Comparison of ENCODE assay signal across 1 cellular context in genomic region chr10:48765039-48765438, GRCh38.
TF ChIP-seq lines count a peak whose summit lies in the region.

No MANE protein-coding gene starts in this region.

TF ChIP-seq in GM12878, 131 proteins besides CTCF, POLR2A, EP300 and RAD21 (continued from another document):
- TF ChIP-seq, protein P1, sequence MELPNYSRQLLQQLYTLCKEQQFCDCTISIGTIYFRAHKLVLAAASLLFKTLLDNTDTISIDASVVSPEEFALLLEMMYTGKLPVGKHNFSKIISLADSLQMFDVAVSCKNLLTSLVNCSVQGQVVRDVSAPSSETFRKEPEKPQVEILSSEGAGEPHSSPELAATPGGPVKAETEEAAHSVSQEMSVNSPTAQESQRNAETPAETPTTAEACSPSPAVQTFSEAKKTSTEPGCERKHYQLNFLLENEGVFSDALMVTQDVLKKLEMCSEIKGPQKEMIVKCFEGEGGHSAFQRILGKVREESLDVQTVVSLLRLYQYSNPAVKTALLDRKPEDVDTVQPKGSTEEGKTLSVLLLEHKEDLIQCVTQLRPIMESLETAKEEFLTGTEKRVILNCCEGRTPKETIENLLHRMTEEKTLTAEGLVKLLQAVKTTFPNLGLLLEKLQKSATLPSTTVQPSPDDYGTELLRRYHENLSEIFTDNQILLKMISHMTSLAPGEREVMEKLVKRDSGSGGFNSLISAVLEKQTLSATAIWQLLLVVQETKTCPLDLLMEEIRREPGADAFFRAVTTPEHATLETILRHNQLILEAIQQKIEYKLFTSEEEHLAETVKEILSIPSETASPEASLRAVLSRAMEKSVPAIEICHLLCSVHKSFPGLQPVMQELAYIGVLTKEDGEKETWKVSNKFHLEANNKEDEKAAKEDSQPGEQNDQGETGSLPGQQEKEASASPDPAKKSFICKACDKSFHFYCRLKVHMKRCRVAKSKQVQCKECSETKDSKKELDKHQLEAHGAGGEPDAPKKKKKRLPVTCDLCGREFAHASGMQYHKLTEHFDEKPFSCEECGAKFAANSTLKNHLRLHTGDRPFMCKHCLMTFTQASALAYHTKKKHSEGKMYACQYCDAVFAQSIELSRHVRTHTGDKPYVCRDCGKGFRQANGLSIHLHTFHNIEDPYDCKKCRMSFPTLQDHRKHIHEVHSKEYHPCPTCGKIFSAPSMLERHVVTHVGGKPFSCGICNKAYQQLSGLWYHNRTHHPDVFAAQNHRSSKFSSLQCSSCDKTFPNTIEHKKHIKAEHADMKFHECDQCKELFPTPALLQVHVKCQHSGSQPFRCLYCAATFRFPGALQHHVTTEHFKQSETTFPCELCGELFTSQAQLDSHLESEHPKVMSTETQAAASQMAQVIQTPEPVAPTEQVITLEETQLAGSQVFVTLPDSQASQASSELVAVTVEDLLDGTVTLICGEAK (IDR thresholded peaks at IDR 0.05; ENCODE audit: borderline replicate concordance) = peak; percentile 89
- TF ChIP-seq, protein P2, sequence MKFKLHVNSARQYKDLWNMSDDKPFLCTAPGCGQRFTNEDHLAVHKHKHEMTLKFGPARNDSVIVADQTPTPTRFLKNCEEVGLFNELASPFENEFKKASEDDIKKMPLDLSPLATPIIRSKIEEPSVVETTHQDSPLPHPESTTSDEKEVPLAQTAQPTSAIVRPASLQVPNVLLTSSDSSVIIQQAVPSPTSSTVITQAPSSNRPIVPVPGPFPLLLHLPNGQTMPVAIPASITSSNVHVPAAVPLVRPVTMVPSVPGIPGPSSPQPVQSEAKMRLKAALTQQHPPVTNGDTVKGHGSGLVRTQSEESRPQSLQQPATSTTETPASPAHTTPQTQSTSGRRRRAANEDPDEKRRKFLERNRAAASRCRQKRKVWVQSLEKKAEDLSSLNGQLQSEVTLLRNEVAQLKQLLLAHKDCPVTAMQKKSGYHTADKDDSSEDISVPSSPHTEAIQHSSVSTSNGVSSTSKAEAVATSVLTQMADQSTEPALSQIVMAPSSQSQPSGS (IDR thresholded peaks at IDR 0.05; ENCODE audit: low read length) = peak; percentile 65
- peak; percentile 43 for TF ChIP-seq ZNF687 (IDR thresholded peaks at IDR 0.05)
- TF ChIP-seq BHLHE40 (IDR thresholded peaks at IDR 0.05; ENCODE audit: borderline replicate concordance in 1 of 2, low read depth in 2 of 2, low read length in 1 of 2) = no peak
